ENCODE assay signal across 19 cellular contexts in the genomic region with DNA sequence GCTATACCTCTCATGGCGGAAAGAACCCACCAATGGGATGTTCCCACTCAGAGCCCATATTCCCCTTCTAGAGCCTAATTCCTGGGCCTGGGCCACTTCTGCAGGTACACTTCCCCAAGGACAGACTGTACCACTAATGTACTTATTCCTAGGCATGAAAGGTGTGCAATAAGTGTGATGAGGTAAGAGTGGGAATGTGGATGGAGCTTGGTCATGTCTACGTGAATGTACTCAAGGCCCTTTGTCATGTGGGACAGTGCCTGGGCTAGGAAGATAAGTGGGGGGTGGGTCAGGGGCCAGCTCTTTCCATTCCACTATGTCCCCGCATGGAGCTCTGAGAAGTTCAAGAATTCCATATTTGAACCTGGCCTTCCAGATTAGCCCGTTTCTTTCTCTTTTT.
A peak's percentile ranks its signal among the peaks of the same experiment; 100 is the strongest.
DNase-seq lines count a peak whose midpoint lies in the region; ATAC-seq and TF ChIP-seq lines count a peak whose summit lies in the region.
"Had no signal": no experiment of that assay in that cellular context is flagged by ENCODE, and none has a peak within 500 bp of the region (broad histone marks: within the 10 kb centered on the region; RNA-seq: fewer than 3 reads in every experiment).

No MANE protein-coding gene starts in this region.

- 75 to 85% methylated on average over 4 of the region's 4 CpGs for WGBS in body of pancreas, 2 donors
- 92 to 97% methylated on average over 3 to 4 of the region's 4 CpGs for WGBS in endodermal cell (ENCODE audit: insufficient coverage in 1 of 2, insufficient read length in 1 of 2), 2 experiments

- TF ChIP-seq CTCF in body of pancreas (IDR thresholded peaks at IDR 0.05), result no peak
- TF ChIP-seq CTCF in left lung (IDR thresholded peaks at IDR 0.05), result no peak
- TF ChIP-seq CTCF in upper lobe of right lung (IDR thresholded peaks at IDR 0.05), result no peak
- TF ChIP-seq CTCF in endodermal cell (conservative IDR thresholded peaks at IDR 0.05), result no peak

- H3K4me1 Mint-ChIP-seq in activated naive CD8-positive, alpha-beta T cell treated with anti-CD3 and anti-CD28 coated beads, Interleukin-2, amount 50 U/mL, for 24 hours, result peaks cover 37% of the 10 kb centered on the region
- H3K4me1 Mint-ChIP-seq in activated naive CD8-positive, alpha-beta T cell treated with anti-CD3 and anti-CD28 coated beads for 36 hours, result peaks cover 18% of the 10 kb centered on the region
- H3K4me1 Mint-ChIP-seq in endodermal cell, result peaks cover 5% of the 10 kb centered on the region

- H3K27me3 ChIP-seq in body of pancreas, result no peaks in the 10 kb centered on the region
- no peaks in the 10 kb centered on the region for H3K27me3 ChIP-seq in left lung
- no peaks in the 10 kb centered on the region for H3K27me3 ChIP-seq in upper lobe of right lung
- no peaks in the 10 kb centered on the region for H3K27me3 ChIP-seq in endodermal cell (ENCODE audit: control insufficient read depth, insufficient read depth, low read length, poor library complexity, severe bottlenecking)
- H3K27me3 ChIP-seq: BLaER1 had no signal

- H3K9me3 ChIP-seq in body of pancreas (no peaks in the 10 kb centered on the region), left lung (no peaks in the 10 kb centered on the region), upper lobe of right lung (no peaks in the 10 kb centered on the region), endodermal cell (ENCODE audit: control insufficient read depth, low read length) (no peaks in the 10 kb centered on the region)
- H3K9me3 ChIP-seq: BLaER1 had no signal

- H3K9me3 Mint-ChIP-seq in activated naive CD8-positive, alpha-beta T cell treated with anti-CD3 and anti-CD28 coated beads, Interleukin-2, amount 50 U/mL, for 24 hours, result no peaks in the 10 kb centered on the region
- no peaks in the 10 kb centered on the region for H3K9me3 Mint-ChIP-seq in activated naive CD8-positive, alpha-beta T cell treated with anti-CD3 and anti-CD28 coated beads for 36 hours
- no peaks in the 10 kb centered on the region for H3K9me3 Mint-ChIP-seq in endodermal cell
- H3K9me3 Mint-ChIP-seq: CD8-positive, alpha-beta T cell had no signal

- H3K36me3 ChIP-seq in body of pancreas (replicated peaks in 1 of 2; ENCODE audit: insufficient read depth in 1 of 2, low read depth in 2 of 2) (no peaks in the 10 kb centered on the region), left lung (no peaks in the 10 kb centered on the region), upper lobe of right lung (no peaks in the 10 kb centered on the region), endodermal cell (ENCODE audit: control insufficient read depth, insufficient read depth, low read length) (no peaks in the 10 kb centered on the region)
- H3K36me3 ChIP-seq: BLaER1 had no signal

- H3K27me3 Mint-ChIP-seq in activated naive CD8-positive, alpha-beta T cell treated with anti-CD3 and anti-CD28 coated beads, Interleukin-2, amount 50 U/mL, for 24 hours, result no peaks in the 10 kb centered on the region
- H3K27me3 Mint-ChIP-seq in activated naive CD8-positive, alpha-beta T cell treated with anti-CD3 and anti-CD28 coated beads for 36 hours, result no peaks in the 10 kb centered on the region
- H3K27me3 Mint-ChIP-seq in endodermal cell (ENCODE audit: insufficient read depth), result peaks cover 1% of the 10 kb centered on the region

- H3K27ac Mint-ChIP-seq in activated naive CD8-positive, alpha-beta T cell treated with anti-CD3 and anti-CD28 coated beads, Interleukin-2, amount 50 U/mL, for 24 hours, result peak overlapping the region; percentile 3
- no peak overlapping the region for H3K27ac Mint-ChIP-seq in activated naive CD8-positive, alpha-beta T cell treated with anti-CD3 and anti-CD28 coated beads for 36 hours
- H3K27ac Mint-ChIP-seq in endodermal cell, result no peak overlapping the region
- H3K27ac Mint-ChIP-seq: CD8-positive, alpha-beta T cell had no signal

- TF ChIP-seq POLR2A in body of pancreas (IDR thresholded peaks at IDR 0.05), result no peak

- no peak overlapping the region for H3K4me3 ChIP-seq in body of pancreas
- H3K4me3 ChIP-seq in left lung, result no peak overlapping the region
- no peak overlapping the region for H3K4me3 ChIP-seq in upper lobe of right lung
- no peak overlapping the region for H3K4me3 ChIP-seq in endodermal cell (ENCODE audit: low read length)
- H3K4me3 ChIP-seq: BLaER1, GM23248, PC-9 had no signal

- intact Hi-C loops in body of pancreas (cut with DNase I) (no loop called here), left lung (cut with DNase I) (no loop called here), upper lobe of right lung (cut with DNase I) (no loop called here)

- H3K27ac ChIP-seq in body of pancreas, result no peak overlapping the region
- H3K27ac ChIP-seq in left lung, result no peak overlapping the region
- H3K27ac ChIP-seq in upper lobe of right lung, result peak overlapping the region; percentile 30
- no peak overlapping the region for H3K27ac ChIP-seq in endodermal cell (ENCODE audit: low read depth, low read length)
- H3K27ac ChIP-seq: BLaER1, GM23248, PC-9 had no signal

- no peak overlapping the region for H3K4me3 Mint-ChIP-seq in activated naive CD8-positive, alpha-beta T cell treated with anti-CD3 and anti-CD28 coated beads, Interleukin-2, amount 50 U/mL, for 24 hours
- no peak overlapping the region for H3K4me3 Mint-ChIP-seq in activated naive CD8-positive, alpha-beta T cell treated with anti-CD3 and anti-CD28 coated beads for 36 hours
- H3K4me3 Mint-ChIP-seq in endodermal cell, result no peak overlapping the region
- H3K4me3 Mint-ChIP-seq: CD8-positive, alpha-beta T cell had no signal

- no peak for ATAC-seq in activated naive CD8-positive, alpha-beta T cell treated with anti-CD3 and anti-CD28 coated beads, Interleukin-2, amount 50 U/mL, for 24 hours
- ATAC-seq in body of pancreas (peak; percentile 65), left lung (peak; percentile 69), upper lobe of right lung (peak; percentile 80), HG03139 (IDR thresholded peaks at IDR 0.05; ENCODE audit: unreplicated experiment) (no peak)
- ATAC-seq: CD8-positive, alpha-beta T cell; HCT116 had no signal

- H3K4me1 ChIP-seq in body of pancreas (peaks cover 2% of the 10 kb centered on the region), left lung (peaks cover 0 to 5% of the 10 kb centered on the region in 2 donors), upper lobe of right lung (peaks cover 21% of the 10 kb centered on the region), endodermal cell (ENCODE audit: control insufficient read depth, insufficient read depth, low read length) (no peaks in the 10 kb centered on the region)

- no peak overlapping the region for H3K9ac ChIP-seq in endodermal cell (ENCODE audit: extremely low read depth, low read length, poor library complexity, severe bottlenecking)
- H3K9ac ChIP-seq: BLaER1, GM23248 had no signal

- H3K36me3 Mint-ChIP-seq in activated naive CD8-positive, alpha-beta T cell treated with anti-CD3 and anti-CD28 coated beads, Interleukin-2, amount 50 U/mL, for 24 hours (ENCODE audit: low read depth), result peaks cover 25% of the 10 kb centered on the region
- H3K36me3 Mint-ChIP-seq in activated naive CD8-positive, alpha-beta T cell treated with anti-CD3 and anti-CD28 coated beads for 36 hours, result peaks cover 52% of the 10 kb centered on the region
- H3K36me3 Mint-ChIP-seq in endodermal cell (ENCODE audit: low read depth), result no peaks in the 10 kb centered on the region

- no peak for DNase-seq in activated naive CD8-positive, alpha-beta T cell treated with anti-CD3 and anti-CD28 coated beads, Interleukin-2, amount 50 U/mL, for 24 hours
- no peak for DNase-seq in activated naive CD8-positive, alpha-beta T cell treated with anti-CD3 and anti-CD28 coated beads for 36 hours
- peak in 2 of 4 donors; percentile 27 to 32 for DNase-seq in body of pancreas
- DNase-seq in left lung, result no peak
- no peak for DNase-seq in upper lobe of right lung
- DNase-seq in NCI-H1930 (lab: John Stamatoyannopoulos, UW), result no peak
- no peak for DNase-seq in endodermal cell
- DNase-seq: CD8-positive, alpha-beta T cell; DMS79; GM23248; KG1; NCI-H1092; NCI-H2107; NCI-H2227 treated with DMSO at 0.1 percent for 48 hours; NCI-H524; PC-9 had no signal

Comparison
In these comparisons a context has a peak if more than half of its experiments do, and no peak if none do; other contexts are left out.
1. ATAC-seq: peak in body of pancreas (single experiment), left lung (single experiment) and upper lobe of right lung (single experiment); none in activated naive CD8-positive, alpha-beta T cell treated with anti-CD3 and anti-CD28 coated beads, Interleukin-2, amount 50 U/mL, for 24 hours (single experiment) and HG03139 (single experiment).